In the genomic region with DNA sequence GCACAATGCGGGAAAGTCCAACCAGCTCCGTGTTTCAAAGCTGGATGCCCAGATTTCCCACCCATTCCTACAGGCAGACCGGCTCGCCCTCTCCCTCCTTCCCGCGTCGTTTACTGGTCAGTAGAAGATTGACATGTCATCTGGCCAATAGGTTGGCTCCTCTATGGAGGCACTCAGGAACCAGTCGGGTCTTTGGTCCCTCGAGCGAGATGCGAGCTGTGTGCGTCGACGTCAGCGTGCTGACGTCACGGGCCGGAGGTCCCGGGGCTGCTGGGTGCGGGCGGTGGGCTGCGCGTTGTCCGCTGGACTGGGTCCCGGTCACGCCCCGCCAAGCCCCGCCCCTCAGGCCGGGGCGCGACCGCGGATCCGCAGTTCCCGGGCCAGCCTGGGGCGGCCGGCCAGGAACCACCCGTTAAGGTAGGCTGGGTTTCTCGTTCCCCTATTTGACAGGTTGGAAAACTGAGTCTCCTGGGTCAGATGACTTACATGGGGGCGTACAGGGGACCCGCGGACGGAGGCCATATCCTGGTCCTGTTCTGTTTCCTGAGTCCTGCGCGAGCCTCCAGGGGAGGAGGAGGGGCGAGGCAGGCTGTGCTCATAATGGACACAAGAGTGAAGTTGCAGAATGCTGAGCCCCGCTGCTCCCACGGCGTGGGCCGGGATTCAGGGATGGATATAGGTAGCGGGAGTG, we compare ENCODE assay signal across 8 cellular contexts. TPM values are rescaled to one million over a fixed set of nuclear protein-coding genes. Genes with fewer than 3 reads are reported as not detected.
DNase-seq lines count a peak whose midpoint lies in the region; ATAC-seq and TF ChIP-seq lines count a peak whose summit lies in the region.

A gene with protein sequence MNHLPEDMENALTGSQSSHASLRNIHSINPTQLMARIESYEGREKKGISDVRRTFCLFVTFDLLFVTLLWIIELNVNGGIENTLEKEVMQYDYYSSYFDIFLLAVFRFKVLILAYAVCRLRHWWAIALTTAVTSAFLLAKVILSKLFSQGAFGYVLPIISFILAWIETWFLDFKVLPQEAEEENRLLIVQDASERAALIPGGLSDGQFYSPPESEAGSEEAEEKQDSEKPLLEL (plus strand): TSS at position 242 of the 691 bp plus-strand sequence. CDS start 29,260 bp downstream, outside the sequence.

- no peaks in the 10 kb centered on the region for H3K36me3 Mint-ChIP-seq in natural killer cell treated with Interleukin-12 subunit alpha and Interleukin-12 subunit beta and Interleukin-15 and Interleukin-18, amount 100 ng/mL, for 72 hours

- H3K36me3 ChIP-seq in H7 (replicated peaks; ENCODE audit: control insufficient read depth, insufficient read depth, low read length): no peaks in the 10 kb centered on the region

- peak; percentile 98 to 99 for ATAC-seq in natural killer cell treated with Interleukin-12 subunit alpha and Interleukin-12 subunit beta and Interleukin-15 and Interleukin-18, amount 100 ng/mL, for 72 hours
- peak; percentile 100 for ATAC-seq in stimulated activated naive CD8-positive, alpha-beta T cell treated with anti-CD3 and anti-CD28 coated beads, Interleukin-15, Interleukin-2, amounts not matched to agents 100 U/mL and 50 U/mL, for 24 hours

- H3K4me3 ChIP-seq in H7 (ENCODE audit: insufficient read depth, low read depth, low read length) (peak within 1 kb of the TSS; percentile 77), fibroblast of pulmonary artery (replicated peaks; ENCODE audit: low read depth, low read length) (peak within 1 kb of the TSS; percentile 87)

- peaks cover 0 to 12% of the 10 kb centered on the region in 2 donors for H3K27me3 Mint-ChIP-seq in natural killer cell treated with Interleukin-12 subunit alpha and Interleukin-12 subunit beta and Interleukin-15 and Interleukin-18, amount 100 ng/mL, for 72 hours

- peak within 1 kb of the TSS; percentile 92 for H3K4me3 Mint-ChIP-seq in natural killer cell treated with Interleukin-12 subunit alpha and Interleukin-12 subunit beta and Interleukin-15 and Interleukin-18, amount 100 ng/mL, for 72 hours

- no peak for TF ChIP-seq CTCF in fibroblast of pulmonary artery (IDR thresholded peaks at IDR 0.05; ENCODE audit: low read length, missing control alignments)

- DNase-seq in ELR (ENCODE audit: low read depth) (peak; percentile 100), H7 (peak; percentile 94), M059J (ENCODE audit: low read depth) (peak; percentile 100), SHP77 (lab: John Stamatoyannopoulos, UW) (peak; percentile 100), fibroblast of pulmonary artery (ENCODE audit: low read depth) (peak; percentile 100)
- peak; percentile 75 for DNase-seq in activated effector memory CD4-positive, alpha-beta T cell treated with Interleukin-2 at 50 U/mL for 16 hours
- DNase-seq in natural killer cell treated with Interleukin-12 subunit alpha and Interleukin-12 subunit beta and Interleukin-15 and Interleukin-18, amount 100 ng/mL, for 72 hours (ENCODE audit: low spot score): peak; percentile 97
- peak; percentile 91 for DNase-seq in stimulated activated naive CD8-positive, alpha-beta T cell treated with anti-CD3 and anti-CD28 coated beads, Interleukin-15, Interleukin-2, amounts not matched to agents 100 U/mL and 50 U/mL, for 24 hours

- no peaks in the 10 kb centered on the region for H3K27me3 ChIP-seq in H7 (ENCODE audit: control insufficient read depth, insufficient read depth, low read length)

- no peaks in the 10 kb centered on the region for H3K9me3 Mint-ChIP-seq in natural killer cell treated with Interleukin-12 subunit alpha and Interleukin-12 subunit beta and Interleukin-15 and Interleukin-18, amount 100 ng/mL, for 72 hours

- H3K4me1 Mint-ChIP-seq in natural killer cell treated with Interleukin-12 subunit alpha and Interleukin-12 subunit beta and Interleukin-15 and Interleukin-18, amount 100 ng/mL, for 72 hours (ENCODE audit: low read depth in 2 of 2): peaks cover 41 to 45% of the 10 kb centered on the region in 2 donors

- H3K27ac Mint-ChIP-seq in natural killer cell treated with Interleukin-12 subunit alpha and Interleukin-12 subunit beta and Interleukin-15 and Interleukin-18, amount 100 ng/mL, for 72 hours: peak within 1 kb of the TSS; percentile 81 to 96

RNA-seq across cellular contexts. Expression of the gene that starts here (rescaled TPM):
- 65.0 and 66.0 TPM in 2 replicates for total RNA-seq in H7 (2014; rRNA removed; shearing (Covaris generic))
- 129 and 149 TPM in 2 replicates for total RNA-seq in M059J (2014; rRNA removed; shearing (Covaris generic))
- 10 to 100 TPM; 49.3 to 52.1 TPM for total RNA-seq in natural killer cell treated with Interleukin-12 subunit alpha and Interleukin-12 subunit beta and Interleukin-15 and Interleukin-18, amount 100 ng/mL, for 72 hours

Comparison
In these comparisons a context has a peak if more than half of its experiments do, and no peak if none do; other contexts are left out.
1. Peak in every context shown above with its lines: DNase-seq, ATAC-seq and H3K4me3 ChIP-seq.